1 cellular context compared by ENCODE assay signal in genomic region chr11:29343465-29344333, GRCh38.
TF ChIP-seq lines count a peak whose summit lies in the region.

No MANE protein-coding gene starts in this region.

TF ChIP-seq in GM23338, 12 proteins besides CTCF, POLR2A, EP300 and RAD21 (continued from another document):
- TF ChIP-seq REST (IDR thresholded peaks at IDR 0.05; ENCODE audit: unreplicated experiment) (no peak), ZNF331 (CRISPR knock-in tag; IDR thresholded peaks at IDR 0.05; ENCODE audit: low read depth) (no peak), ETS1 (IDR thresholded peaks at IDR 0.05) (no peak), STAT1 (IDR thresholded peaks at IDR 0.05; ENCODE audit: unreplicated experiment) (no peak), NANOG (IDR thresholded peaks at IDR 0.05; ENCODE audit: borderline replicate concordance) (no peak)
